In genomic region chrX:133415276-133416105, GRCh38 we compare ENCODE assay signal across 8 cellular contexts. TPM values are rescaled to one million over a fixed set of nuclear protein-coding genes. Genes with fewer than 3 reads are reported as not detected.
DNase-seq lines count a peak whose midpoint lies in the region; ATAC-seq, FAIRE-seq and TF ChIP-seq lines count a peak whose summit lies in the region.

GPC4 (minus strand) TSS chrX:133415489; CDS start chrX:133414965, 524 bp downstream.

- TF ChIP-seq CTCF in cardiac fibroblast (IDR thresholded peaks at IDR 0.05; ENCODE audit: low read depth, low read length) (no peak), left lung (IDR thresholded peaks at IDR 0.05) (no peak), D721Med (IDR thresholded peaks at IDR 0.05; ENCODE audit: insufficient read depth, missing control alignments) (no peak)

- intact Hi-C loops in left lung (cut with DNase I): no loop called here

- H3K9me3 ChIP-seq in left lung: no peaks in the 10 kb centered on the region

- ATAC-seq in left lung: peak; percentile 84
- no peak for ATAC-seq in activated T-helper 17 cell treated with anti-CD3 and anti-CD28 coated beads, Interleukin-2, amount 50 U/mL, for 72 hours (replicated peaks)

- H3K27ac Mint-ChIP-seq in activated T-helper 17 cell treated with anti-CD3 and anti-CD28 coated beads, Interleukin-2, amount 50 U/mL, for 72 hours: no peak within 1 kb of the TSS

- peaks cover 31% of the 10 kb centered on the region for H3K27me3 Mint-ChIP-seq in activated T-helper 17 cell treated with anti-CD3 and anti-CD28 coated beads, Interleukin-2, amount 50 U/mL, for 72 hours

- H3K4me3 ChIP-seq in cardiac fibroblast (replicated peaks in 1 of 2; ENCODE audit: low read depth in 2 of 2, low read length in 2 of 2): peak within 1 kb of the TSS; percentile 26 to 30
- H3K4me3 ChIP-seq in left lung: peak within 1 kb of the TSS; percentile 42

- H3K4me1 ChIP-seq in left lung: peaks cover 0 to 3% of the 10 kb centered on the region in 2 donors

- no peaks in the 10 kb centered on the region for H3K4me1 Mint-ChIP-seq in activated T-helper 17 cell treated with anti-CD3 and anti-CD28 coated beads, Interleukin-2, amount 50 U/mL, for 72 hours

- no peak within 1 kb of the TSS for H3K4me3 Mint-ChIP-seq in activated T-helper 17 cell treated with anti-CD3 and anti-CD28 coated beads, Interleukin-2, amount 50 U/mL, for 72 hours

- peaks cover 0 to 60% of the 10 kb centered on the region in 2 donors for H3K27me3 ChIP-seq in left lung

- H3K36me3 ChIP-seq in left lung: no peaks in the 10 kb centered on the region

- H3K9me3 Mint-ChIP-seq in activated T-helper 17 cell treated with anti-CD3 and anti-CD28 coated beads, Interleukin-2, amount 50 U/mL, for 72 hours: no peaks in the 10 kb centered on the region

- DNase-seq in NCI-H82 (lab: John Stamatoyannopoulos, UW): peak; percentile 52
- DNase-seq in NCI-H82 treated with DMSO at 0.1 percent for 48 hours (lab: John Stamatoyannopoulos, UW; ENCODE audit: unreplicated experiment): no peak
- DNase-seq in NCI-H2029 (lab: John Stamatoyannopoulos, UW): peak; percentile 49
- DNase-seq in cardiac fibroblast (ENCODE audit: low read depth in 2 of 2): peak in 1 of 2 donors; percentile 23
- peak; percentile 71 to 84 for DNase-seq in left lung
- peak; percentile 39 for DNase-seq in stromal cell of bone marrow (ENCODE audit: low read depth)
- no peak for DNase-seq in D721Med (ENCODE audit: insufficient read length, low spot score)

- FAIRE-seq in D721Med (lab: Jason Lieb, UNC): no peak

- H3K27ac ChIP-seq in left lung: peak within 1 kb of the TSS; percentile 30 to 41

- H3K36me3 Mint-ChIP-seq in activated T-helper 17 cell treated with anti-CD3 and anti-CD28 coated beads, Interleukin-2, amount 50 U/mL, for 72 hours (ENCODE audit: low read depth): no peaks in the 10 kb centered on the region

RNA-seq across cellular contexts. Expression of gene GPC4, which starts in this region (rescaled TPM):
- 10 to 100 TPM; 34.4 to 59.9 TPM for total RNA-seq in left lung
- total RNA-seq in activated T-helper 17 cell treated with anti-CD3 and anti-CD28 coated beads, Interleukin-2, amount 50 U/mL, for 72 hours: not detected

Comparison
In these comparisons a context has a peak if more than half of its experiments do, and no peak if none do; other contexts are left out.
1. RNA of gene GPC4 (total RNA-seq): 34.4 to 59.9 TPM in left lung; not detected in activated T-helper 17 cell treated with anti-CD3 and anti-CD28 coated beads, Interleukin-2, amount 50 U/mL, for 72 hours; every median in the first group is over 10 times any median in the second.
2. DNase-seq: peak in NCI-H82 (single experiment), NCI-H2029 (single experiment), left lung (2 of 2) and stromal cell of bone marrow (single experiment); none in NCI-H82 treated with DMSO at 0.1 percent for 48 hours (single experiment) and D721Med (single experiment).